18 cellular contexts compared by ENCODE assay signal in the genomic region with DNA sequence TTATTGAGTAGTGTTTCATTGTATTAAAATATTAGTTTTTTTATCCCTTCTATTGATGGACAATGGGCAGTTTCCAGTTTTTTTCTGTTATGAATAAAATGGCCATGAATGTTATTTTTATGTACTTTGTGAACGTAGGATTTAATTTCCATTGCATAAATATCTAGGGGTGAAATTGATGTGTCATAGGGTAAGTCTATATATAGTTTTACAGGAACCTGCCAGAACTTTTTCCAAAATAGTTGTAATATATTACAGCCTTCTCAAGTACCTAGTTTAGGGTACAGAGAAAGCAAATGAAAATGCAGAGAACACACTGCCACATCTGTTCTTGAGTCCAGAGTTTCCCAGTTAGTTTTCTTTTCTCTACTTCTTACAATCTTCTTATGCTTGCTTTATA.
DNase-seq lines count a peak whose midpoint lies in the region; ATAC-seq and TF ChIP-seq lines count a peak whose summit lies in the region.
"Had no signal": no experiment of that assay in that cellular context is flagged by ENCODE, and none has a peak within 500 bp of the region (broad histone marks: within the 10 kb centered on the region; RNA-seq: fewer than 3 reads in every experiment).

No MANE protein-coding gene starts in this region.

- no peaks in the 10 kb centered on the region for H3K36me3 Mint-ChIP-seq in endodermal cell (ENCODE audit: low read depth)
- H3K36me3 Mint-ChIP-seq: CD4-positive, alpha-beta memory T cell had no signal

- peaks cover 8% of the 10 kb centered on the region for H3K9me3 Mint-ChIP-seq in endodermal cell

- WGBS in IMR-90 (ENCODE audit: extremely low coverage in 2 of 2, insufficient read length in 1 of 2), 2 experiments: no CpG with 5 or more reads among the region's 1 CpG
- 43% methylated on average over 1 of the region's 1 CpG for WGBS in smooth muscle cell (ENCODE audit: low lambda C conversion rate)
- 96% methylated on average over 1 of the region's 1 CpG; no CpG with 5 or more reads in 1 of the 2 experiments for WGBS in endodermal cell (ENCODE audit: insufficient coverage in 1 of 2, insufficient read length in 1 of 2), 2 experiments
- 15 to 32% (median 29%) methylated on average over 1 of the region's 1 CpG for WGBS in adrenal gland, 4 donors

- H3K27me3 Mint-ChIP-seq in endodermal cell (ENCODE audit: insufficient read depth): peaks cover 3% of the 10 kb centered on the region
- H3K27me3 Mint-ChIP-seq: CD4-positive, alpha-beta memory T cell had no signal

- no peaks in the 10 kb centered on the region for H3K79me1 ChIP-seq in IMR-90 (ENCODE audit: low read depth in 1 of 2, low read length in 2 of 2)

- no peak overlapping the region for H2AK9ac ChIP-seq in IMR-90 (replicated peaks; ENCODE audit: low read depth, low read length, poor library complexity)

- H4K5ac ChIP-seq in IMR-90 (ENCODE audit: low read depth, low read length): no peak overlapping the region

- no peak overlapping the region for H3K27ac ChIP-seq in IMR-90 (ENCODE audit: insufficient read depth, low read length)
- peak overlapping the region; percentile 42 for H3K27ac ChIP-seq in muscle layer of duodenum (ENCODE audit: low read length)
- peak overlapping the region; percentile 70 for H3K27ac ChIP-seq in smooth muscle cell (ENCODE audit: low read depth)
- no peak overlapping the region for H3K27ac ChIP-seq in endodermal cell (ENCODE audit: low read depth, low read length)
- H3K27ac ChIP-seq in adrenal gland: no peak overlapping the region
- H3K27ac ChIP-seq: BLaER1 had no signal

- no peak overlapping the region for H4K91ac ChIP-seq in IMR-90 (ENCODE audit: insufficient read depth, low read depth, low read length)

- peaks cover 4% of the 10 kb centered on the region for H3K4me1 ChIP-seq in IMR-90 (ENCODE audit: control insufficient read depth, insufficient read depth, low read length)
- peaks cover 0 to 2% of the 10 kb centered on the region in 2 donors for H3K4me1 ChIP-seq in muscle layer of duodenum (ENCODE audit: control insufficient read depth in 1 of 2, insufficient read depth in 2 of 2, low read length in 2 of 2)
- no peaks in the 10 kb centered on the region for H3K4me1 ChIP-seq in smooth muscle cell (ENCODE audit: low read depth)
- no peaks in the 10 kb centered on the region for H3K4me1 ChIP-seq in endodermal cell (ENCODE audit: control insufficient read depth, insufficient read depth, low read length)
- H3K4me1 ChIP-seq in adrenal gland (replicated peaks in 1 of 2): no peaks in the 10 kb centered on the region
- H3K4me1 ChIP-seq: BLaER1 had no signal

- peaks cover 6% of the 10 kb centered on the region for H3K9me1 ChIP-seq in IMR-90 (ENCODE audit: insufficient read depth, low read length)

- peaks cover 5% of the 10 kb centered on the region for H3F3A ChIP-seq in smooth muscle cell (ENCODE audit: low read depth)

- H3K4me2 ChIP-seq in IMR-90 (ENCODE audit: low read depth, low read length) (peak overlapping the region; percentile 67; the same call in 1 of the 2 replicates), smooth muscle cell (peak overlapping the region; percentile 67)
- H3K4me2 ChIP-seq: BLaER1 had no signal

- no peak overlapping the region for H3K56ac ChIP-seq in IMR-90 (ENCODE audit: extremely low read depth, insufficient read depth, low read length)

- no peak overlapping the region for H3K27ac Mint-ChIP-seq in endodermal cell
- H3K27ac Mint-ChIP-seq: CD4-positive, alpha-beta memory T cell had no signal

- H4K8ac ChIP-seq in IMR-90 (ENCODE audit: low read depth in 2 of 2, low read length in 2 of 2): no peak overlapping the region; a peak in 1 of 4 replicates

- no peak overlapping the region for H3K9ac ChIP-seq in IMR-90 (ENCODE audit: low read depth, low read length)
- H3K9ac ChIP-seq in smooth muscle cell (ENCODE audit: low read depth): no peak overlapping the region
- H3K9ac ChIP-seq in endodermal cell (ENCODE audit: extremely low read depth, low read length, poor library complexity, severe bottlenecking): no peak overlapping the region
- H3K9ac ChIP-seq: BLaER1 had no signal

- no peaks in the 10 kb centered on the region for H3K79me2 ChIP-seq in smooth muscle cell (ENCODE audit: low read depth)

- ATAC-seq in IMR-90 (ENCODE audit: low read depth): peak; percentile 21; the same call in 1 of the 2 replicates
- no peak for ATAC-seq in HG02759 (IDR thresholded peaks at IDR 0.05; ENCODE audit: unreplicated experiment)
- ATAC-seq: GM12878 had no signal

- H3K18ac ChIP-seq in IMR-90 (ENCODE audit: low read depth, low read length): no peak overlapping the region

- H3K27me3 ChIP-seq in IMR-90 (ENCODE audit: control insufficient read depth, insufficient read depth, low read length) (no peaks in the 10 kb centered on the region), muscle layer of duodenum (ENCODE audit: low read depth, low read length) (no peaks in the 10 kb centered on the region), smooth muscle cell (ENCODE audit: low read depth) (no peaks in the 10 kb centered on the region), endodermal cell (ENCODE audit: control insufficient read depth, insufficient read depth, low read length, poor library complexity, severe bottlenecking) (no peaks in the 10 kb centered on the region), adrenal gland (no peaks in the 10 kb centered on the region)
- H3K27me3 ChIP-seq: BLaER1 had no signal

- H3K4me3 Mint-ChIP-seq in endodermal cell: no peak overlapping the region
- H3K4me3 Mint-ChIP-seq: CD4-positive, alpha-beta memory T cell had no signal

- POLR2A ChIA-PET in IMR-90 (lab: Charles Lee; ENCODE audit: unreplicated experiment): no interaction called here

- no peak overlapping the region for H2AK5ac ChIP-seq in IMR-90 (ENCODE audit: low read depth, low read length)

- no peak overlapping the region for H3K4me3 ChIP-seq in IMR-90 (ENCODE audit: insufficient read depth, low read depth, low read length)
- no peak overlapping the region for H3K4me3 ChIP-seq in fibroblast of the aortic adventitia (ENCODE audit: low read depth, low read length)
- H3K4me3 ChIP-seq in muscle layer of duodenum (ENCODE audit: low read depth in 1 of 2, low read length in 2 of 2): no peak overlapping the region
- H3K4me3 ChIP-seq in smooth muscle cell: peak overlapping the region; percentile 5
- no peak overlapping the region for H3K4me3 ChIP-seq in endodermal cell (ENCODE audit: low read length)
- H3K4me3 ChIP-seq in adrenal gland: no peak overlapping the region
- H3K4me3 ChIP-seq: BLaER1, GM12878 had no signal

- H2AFZ ChIP-seq in IMR-90 (replicated peaks; ENCODE audit: low read length, poor library complexity) (no peak overlapping the region), smooth muscle cell (ENCODE audit: low read depth) (peak overlapping the region; percentile 37)

- no TSS peak for BruUV-seq in IMR-90 (replicated peaks; lab: Mats Ljungman, UMichigan)

- intact Hi-C loops in IMR-90 (cut with micrococcal nuclease) (no loop called here), adrenal gland (cut with DNase I) (no loop called here)

- no peak for TF ChIP-seq RAD21 in IMR-90 (IDR thresholded peaks at IDR 0.05; ENCODE audit: low read length)

- no peak overlapping the region for H2BK15ac ChIP-seq in IMR-90 (ENCODE audit: low read depth, low read length)

- peak overlapping the region; percentile 89 for H2BK5ac ChIP-seq in IMR-90 (ENCODE audit: low read depth, low read length, poor library complexity, severe bottlenecking)

- DNase-seq in IMR-90: peak; percentile 58
- DNase-seq in fibroblast of the aortic adventitia (ENCODE audit: low read depth): peak; percentile 46
- DNase-seq in smooth muscle cell (lab: John Stamatoyannopoulos, UW; ENCODE audit: unreplicated experiment): no peak
- no peak for DNase-seq in pons (ENCODE audit: low spot score)
- DNase-seq in endodermal cell: no peak
- DNase-seq in adrenal gland: no peak
- DNase-seq: CD4-positive, alpha-beta memory T cell; NCI-H1105 treated with DMSO at 0.1 percent for 48 hours; NCI-H187; NCI-H2107; NCI-H510A; NCI-H748 treated with DMSO at 0.1 percent for 48 hours; NK-92 treated with Interleukin-12 subunit alpha and Interleukin-12 subunit beta, amount 100 ng/mL, for 24 hours; Right ventricle myocardium superior had no signal

- H3K23ac ChIP-seq in IMR-90 (ENCODE audit: low read depth, low read length): peak overlapping the region; percentile 44; the same call in 1 of the 2 replicates

- H3K14ac ChIP-seq in IMR-90 (replicated peaks; ENCODE audit: low read depth, low read length): no peak overlapping the region

- no peaks in the 10 kb centered on the region for H3K4me1 Mint-ChIP-seq in endodermal cell
- H3K4me1 Mint-ChIP-seq: CD4-positive, alpha-beta memory T cell had no signal

- in situ Hi-C loops in IMR-90 (cut with MboI; ENCODE audit: low sequenced_read_pairs): no loop called here

- no peaks in the 10 kb centered on the region for H3K36me3 ChIP-seq in IMR-90 (ENCODE audit: control insufficient read depth, insufficient read depth, low read length)
- H3K36me3 ChIP-seq in muscle layer of duodenum (ENCODE audit: control insufficient read depth in 1 of 2, insufficient read depth in 2 of 2, low read length in 2 of 2): no peaks in the 10 kb centered on the region
- H3K36me3 ChIP-seq in smooth muscle cell (ENCODE audit: low read depth): no peaks in the 10 kb centered on the region
- no peaks in the 10 kb centered on the region for H3K36me3 ChIP-seq in endodermal cell (ENCODE audit: control insufficient read depth, insufficient read depth, low read length)
- H3K36me3 ChIP-seq in adrenal gland (replicated peaks in 1 of 2): no peaks in the 10 kb centered on the region
- H3K36me3 ChIP-seq: BLaER1 had no signal

- peak overlapping the region; percentile 94; the same call in 1 of the 2 replicates for H2BK20ac ChIP-seq in IMR-90 (ENCODE audit: low read depth, low read length)

- dilution Hi-C loops in IMR-90 (cut with HindIII; ENCODE audit: low sequenced_read_pairs, unreplicated experiment): no loop called here

- peak overlapping the region; percentile 85; the same call in 1 of the 2 replicates for H2BK120ac ChIP-seq in IMR-90 (ENCODE audit: low read depth, low read length)

- H3K9me3 ChIP-seq in IMR-90 (ENCODE audit: control insufficient read depth, insufficient read depth, low read length): peaks cover 2% of the 10 kb centered on the region; the same call in 1 of the 2 replicates
- peaks cover 0 to 1% of the 10 kb centered on the region in 2 donors for H3K9me3 ChIP-seq in muscle layer of duodenum (ENCODE audit: control insufficient read depth in 1 of 2, low read length in 2 of 2)
- no peaks in the 10 kb centered on the region for H3K9me3 ChIP-seq in smooth muscle cell (replicated peaks; ENCODE audit: low read depth)
- peaks cover 7% of the 10 kb centered on the region for H3K9me3 ChIP-seq in endodermal cell (ENCODE audit: control insufficient read depth, low read length)
- peaks cover 0 to 6% (median 0%) of the 10 kb centered on the region in 3 donors for H3K9me3 ChIP-seq in adrenal gland (replicated peaks in 1 of 3)

- TF ChIP-seq POLR2A in IMR-90 (IDR thresholded peaks at IDR 0.05; ENCODE audit: low read depth, low read length) (no peak), adrenal gland (IDR thresholded peaks at IDR 0.05) (no peak)

- TF ChIP-seq CTCF in IMR-90 (conservative IDR thresholded peaks at IDR 0.05; ENCODE audit: low read depth, low read length): no peak
- no peak for TF ChIP-seq CTCF in fibroblast of the aortic adventitia (IDR thresholded peaks at IDR 0.05; ENCODE audit: insufficient read depth, low read length)
- no peak for TF ChIP-seq CTCF in smooth muscle cell (IDR thresholded peaks at IDR 0.05; ENCODE audit: borderline replicate concordance, insufficient read depth, poor library complexity, severe bottlenecking)
- no peak for TF ChIP-seq CTCF in endodermal cell (conservative IDR thresholded peaks at IDR 0.05)
- TF ChIP-seq CTCF in adrenal gland (IDR thresholded peaks at IDR 0.05): no peak

- peak overlapping the region; percentile 72; the same call in 1 of the 2 replicates for H3K4ac ChIP-seq in IMR-90 (ENCODE audit: low read depth, low read length)

- H4K20me1 ChIP-seq in IMR-90 (ENCODE audit: insufficient read depth, low read length): no peaks in the 10 kb centered on the region
- no peaks in the 10 kb centered on the region for H4K20me1 ChIP-seq in smooth muscle cell (ENCODE audit: low read depth)
- H4K20me1 ChIP-seq: BLaER1 had no signal

- CTCF ChIA-PET in IMR-90 (lab: Yijun Ruan, JAX): no interaction called here

Comparison
In these comparisons a context has a peak if more than half of its experiments do, and no peak if none do; other contexts are left out.
1. DNase-seq: peak in IMR-90 (single experiment) and fibroblast of the aortic adventitia (single experiment); none in smooth muscle cell (single experiment), pons (single experiment), endodermal cell (single experiment) and adrenal gland (0 of 7).
2. H3K27ac ChIP-seq: peak in muscle layer of duodenum (single experiment) and smooth muscle cell (single experiment); none in IMR-90 (single experiment), endodermal cell (single experiment) and adrenal gland (0 of 5).